Comparison of ENCODE assay signal across 22 cellular contexts in genomic region chr14:103745424-103745823, GRCh38. TPM values are rescaled to one million over a fixed set of nuclear protein-coding genes. Genes with fewer than 3 reads are reported as not detected.
DNase-seq lines count a peak whose midpoint lies in the region; TF ChIP-seq lines count a peak whose summit lies in the region.
"Had no signal": no experiment of that assay in that cellular context is flagged by ENCODE, and none has a peak within 500 bp of the region (broad histone marks: within the 10 kb centered on the region; RNA-seq: fewer than 3 reads in every experiment).

No MANE protein-coding gene starts in this region.

- no peak overlapping the region for H3K4me3 ChIP-seq in endodermal cell (ENCODE audit: low read length)
- H3K4me3 ChIP-seq: BLaER1 treated with 17β-estradiol and CSF1 and Interleukin-3, amounts not matched to agents 10 nM and 100 nM; SJSA1 had no signal

- no peak overlapping the region for H3K4me3 Mint-ChIP-seq in endodermal cell
- H3K4me3 Mint-ChIP-seq: CD4-positive, alpha-beta memory T cell had no signal

- H3K9ac ChIP-seq in endodermal cell (ENCODE audit: extremely low read depth, low read length, poor library complexity, severe bottlenecking) = no peak overlapping the region
- H3K9ac ChIP-seq: BLaER1 treated with 17β-estradiol and CSF1 and Interleukin-3, amounts not matched to agents 10 nM and 100 nM had no signal

- no peaks in the 10 kb centered on the region for H3K9me3 Mint-ChIP-seq in endodermal cell
- H3K9me3 Mint-ChIP-seq: IgD-negative memory B cell had no signal

- no peak overlapping the region for H3K27ac Mint-ChIP-seq in endodermal cell
- H3K27ac Mint-ChIP-seq: CD4-positive, alpha-beta memory T cell had no signal

- no peaks in the 10 kb centered on the region for H3K4me1 ChIP-seq in endodermal cell (ENCODE audit: control insufficient read depth, insufficient read depth, low read length)
- H3K4me1 ChIP-seq: Caco-2 had no signal

- no peaks in the 10 kb centered on the region for H3K27me3 ChIP-seq in endodermal cell (ENCODE audit: control insufficient read depth, insufficient read depth, low read length, poor library complexity, severe bottlenecking)
- H3K27me3 ChIP-seq: BLaER1 treated with 17β-estradiol and CSF1 and Interleukin-3, amounts not matched to agents 10 nM and 100 nM; SJSA1 had no signal

- peak; percentile 36 for DNase-seq in activated CD8-positive, alpha-beta memory T cell treated with anti-CD3 and anti-CD28 coated beads, Interleukin-2, amount 50 U/mL, for 48 hours
- no peak for DNase-seq in activated CD8-positive, alpha-beta memory T cell treated with anti-CD3 and anti-CD28 coated beads for 24 hours
- DNase-seq in endodermal cell (peak; percentile 26), mesenteric fat pad (ENCODE audit: low spot score) (peak; percentile 39), ureter (ENCODE audit: low spot score) (peak; percentile 12), D341Med (ENCODE audit: low spot score) (no peak), GDM1 (lab: John Stamatoyannopoulos, UW) (no peak), amygdala (lab: John Stamatoyannopoulos, UW) (no peak)
- DNase-seq: ACHN; Caco-2; CD4-positive, alpha-beta memory T cell; Karpas-422; MV-4-11; NCI-H1105 treated with DMSO at 0.1 percent for 48 hours; NCI-H2029 treated with DMSO at 0.1 percent for 48 hours; NCI-H226; NCI-H524; NCI-H82 had no signal

- H3K9me3 ChIP-seq in endodermal cell (ENCODE audit: control insufficient read depth, low read length) = no peaks in the 10 kb centered on the region
- H3K9me3 ChIP-seq: BLaER1 treated with 17β-estradiol and CSF1 and Interleukin-3, amounts not matched to agents 10 nM and 100 nM; Caco-2; SJSA1 had no signal

- peaks cover 5% of the 10 kb centered on the region for H3K36me3 ChIP-seq in endodermal cell (ENCODE audit: control insufficient read depth, insufficient read depth, low read length)

- H3K4me1 Mint-ChIP-seq in endodermal cell = peaks cover 8% of the 10 kb centered on the region

- TF ChIP-seq CTCF in endodermal cell (conservative IDR thresholded peaks at IDR 0.05) = no peak

- peaks cover 19% of the 10 kb centered on the region for H3K36me3 Mint-ChIP-seq in endodermal cell (ENCODE audit: low read depth)

- H3K27me3 Mint-ChIP-seq in endodermal cell (ENCODE audit: insufficient read depth) = no peaks in the 10 kb centered on the region
- H3K27me3 Mint-ChIP-seq: CD4-positive, alpha-beta memory T cell; IgD-negative memory B cell had no signal

- H3K27ac ChIP-seq in endodermal cell (ENCODE audit: low read depth, low read length) = no peak overlapping the region
- H3K27ac ChIP-seq: 22Rv1; BLaER1 treated with 17β-estradiol and CSF1 and Interleukin-3, amounts not matched to agents 10 nM and 100 nM; SJSA1 had no signal

- 90 to 94% methylated on average over 4 to 5 of the region's 5 CpGs for WGBS in endodermal cell (ENCODE audit: insufficient coverage in 1 of 2, insufficient read length in 1 of 2), 2 experiments

RNA-seq across cellular contexts. Expression of gene ZFYVE21, which starts 29.8 kb away (rescaled TPM):
- total RNA-seq in endodermal cell = 10 to 100 TPM; 42.5 to 55.6 TPM
- polyA plus RNA-seq in endodermal cell (2013, experiment 1 of 2) = 42.1 TPM
- polyA plus RNA-seq in endodermal cell (2013, experiment 2 of 2) = 40.3 TPM
- total RNA-seq in mesenteric fat pad = 57.4 TPM
- 90.9 TPM for total RNA-seq in ureter

RNA-seq across cellular contexts. Expression of gene XRCC3, which starts 30.2 kb away (rescaled TPM):
- 10 to 100 TPM; 39.2 to 42.6 TPM for total RNA-seq in endodermal cell
- polyA plus RNA-seq in endodermal cell (2013, experiment 1 of 2) = 22.5 TPM
- 24.3 TPM for polyA plus RNA-seq in endodermal cell (2013, experiment 2 of 2)
- total RNA-seq in mesenteric fat pad = 6.3 TPM
- 15.7 TPM for total RNA-seq in ureter

Comparison
In these comparisons a context has a peak if more than half of its experiments do, and no peak if none do; other contexts are left out.
1. DNase-seq: peak in activated CD8-positive, alpha-beta memory T cell treated with anti-CD3 and anti-CD28 coated beads, Interleukin-2, amount 50 U/mL, for 48 hours (single experiment), endodermal cell (single experiment), mesenteric fat pad (single experiment) and ureter (single experiment); none in activated CD8-positive, alpha-beta memory T cell treated with anti-CD3 and anti-CD28 coated beads for 24 hours (single experiment), D341Med (single experiment), GDM1 (single experiment) and amygdala (0 of 56).